Comparison of ENCODE assay signal across 12 cellular contexts in genomic region chr2:28413896-28414290, GRCh38. TPM values are rescaled to one million over a fixed set of nuclear protein-coding genes. Genes with fewer than 3 reads are reported as not detected.
DNase-seq lines count a peak whose midpoint lies in the region; ATAC-seq, FAIRE-seq and TF ChIP-seq lines count a peak whose summit lies in the region.
"Had no signal": no experiment of that assay in that cellular context is flagged by ENCODE, and none has a peak within 500 bp of the region (broad histone marks: within the 10 kb centered on the region; RNA-seq: fewer than 3 reads in every experiment).

No MANE protein-coding gene starts in this region.

- TF ChIP-seq CTCF in choroid plexus epithelial cell (conservative IDR thresholded peaks at IDR 0.05; ENCODE audit: low read depth, low read length) (no peak), neutrophil (IDR thresholded peaks at IDR 0.05) (no peak), osteocyte (IDR thresholded peaks at IDR 0.05) (no peak)

- peaks cover 0 to 18% of the 10 kb centered on the region in 2 experiments for H3K4me1 ChIP-seq in neutrophil (ENCODE audit: control insufficient read depth in 1 of 2, insufficient read depth in 1 of 2, low read depth in 1 of 2, low read length in 1 of 2)

- H3K27me3 ChIP-seq in neutrophil: no peaks in the 10 kb centered on the region

- H3K4me3 ChIP-seq in choroid plexus epithelial cell (ENCODE audit: low read depth, low read length) (no peak overlapping the region), neutrophil (ENCODE audit: low read depth in 1 of 2, low read length in 1 of 2) (no peak overlapping the region)

- no peak for ATAC-seq in GM21367 (IDR thresholded peaks at IDR 0.05; ENCODE audit: unreplicated experiment)

- peaks cover 94% of the 10 kb centered on the region for H3K36me3 ChIP-seq in neutrophil

- peaks cover 59% of the 10 kb centered on the region for H3K36me3 Mint-ChIP-seq in osteocyte (ENCODE audit: unreplicated experiment)
- H3K36me3 Mint-ChIP-seq: IgD-negative memory B cell had no signal

- H3K9me3 ChIP-seq in neutrophil: no peaks in the 10 kb centered on the region

- H3K27me3 Mint-ChIP-seq in osteocyte (ENCODE audit: unreplicated experiment): no peaks in the 10 kb centered on the region

- H3K27ac Mint-ChIP-seq in osteocyte (ENCODE audit: unreplicated experiment): no peak overlapping the region
- H3K27ac Mint-ChIP-seq: IgD-negative memory B cell; T-helper 2 cell treated with Interferon-gamma antibody and Interleukin-4, amounts not matched to agents 5 μg/mL and 100 μg/mL, for 36 hours had no signal

- H3K9me3 Mint-ChIP-seq in osteocyte (ENCODE audit: unreplicated experiment): no peaks in the 10 kb centered on the region
- H3K9me3 Mint-ChIP-seq: IgD-negative memory B cell; T-helper 2 cell treated with Interferon-gamma antibody and Interleukin-4, amounts not matched to agents 5 μg/mL and 100 μg/mL, for 36 hours had no signal

- peak; percentile 28 for FAIRE-seq in HTR-8/SVneo (lab: Jason Lieb, UNC)
- FAIRE-seq: GM12891 had no signal

- DNase-seq in COR-L47 (lab: John Stamatoyannopoulos, UW) (peak; percentile 53), HTR-8/SVneo (ENCODE audit: insufficient read length, low spot score) (no peak), choroid plexus epithelial cell (ENCODE audit: low read depth) (peak; percentile 52), Ammon's horn (ENCODE audit: low spot score) (no peak), NCI-H82 (lab: John Stamatoyannopoulos, UW) (no peak), osteocyte (ENCODE audit: extremely low spot score, unreplicated experiment) (no peak)
- DNase-seq: amygdala had no signal

- H3K4me1 Mint-ChIP-seq in osteocyte (ENCODE audit: unreplicated experiment): peaks cover 20% of the 10 kb centered on the region

- H3K27ac ChIP-seq in neutrophil: peak overlapping the region; percentile 53

- no peak overlapping the region for H3K4me3 Mint-ChIP-seq in osteocyte (ENCODE audit: unreplicated experiment)
- H3K4me3 Mint-ChIP-seq: IgD-negative memory B cell; T-helper 2 cell treated with Interferon-gamma antibody and Interleukin-4, amounts not matched to agents 5 μg/mL and 100 μg/mL, for 36 hours had no signal

RNA-seq across cellular contexts. Expression of gene FOSL2, which starts 21.2 kb away (rescaled TPM):
- total RNA-seq in osteocyte: 82.6 and 83.2 TPM in 2 replicates

Comparison
In these comparisons a context has a peak if more than half of its experiments do, and no peak if none do; other contexts are left out.
1. DNase-seq: peak in COR-L47 (single experiment) and choroid plexus epithelial cell (single experiment); none in HTR-8/SVneo (single experiment), Ammon's horn (single experiment), NCI-H82 (single experiment) and osteocyte (single experiment).